8 cellular contexts compared by ENCODE assay signal in genomic region chr18:23503038-23503966, GRCh38. TPM values are rescaled to one million over a fixed set of nuclear protein-coding genes. Genes with fewer than 3 reads are reported as not detected.
DNase-seq lines count a peak whose midpoint lies in the region; ATAC-seq and TF ChIP-seq lines count a peak whose summit lies in the region.

Gene RMC1, plus strand, starts transcription at chr18:23503511. Its CDS starts 108 bp downstream, at chr18:23503619.

- H3K4me3 ChIP-seq in cardiac muscle cell: peak within 1 kb of the TSS; percentile 82
- peak within 1 kb of the TSS; percentile 98 for H3K4me3 ChIP-seq in trophoblast cell (ENCODE audit: low read depth, low read length)
- H3K4me3 ChIP-seq in tibial nerve: peak within 1 kb of the TSS; percentile 66 to 95 (median 82)

- H2AK5ac ChIP-seq in trophoblast cell (ENCODE audit: low read length): peak within 1 kb of the TSS; percentile 49

- peak within 1 kb of the TSS; percentile 81 for H3K4ac ChIP-seq in trophoblast cell (ENCODE audit: low read depth, low read length)

- peak within 1 kb of the TSS; percentile 96 for H2BK120ac ChIP-seq in trophoblast cell (ENCODE audit: insufficient read depth, low read length, poor library complexity)

- peak within 1 kb of the TSS; percentile 83 for H4K91ac ChIP-seq in trophoblast cell (ENCODE audit: low read depth, low read length)

- peaks cover 6% of the 10 kb centered on the region for H3K79me2 ChIP-seq in trophoblast cell (ENCODE audit: control insufficient read depth, insufficient read depth, low read length, poor library complexity)

- no peak within 1 kb of the TSS for H3K23ac ChIP-seq in trophoblast cell (ENCODE audit: low read length)

- H4K8ac ChIP-seq in trophoblast cell (ENCODE audit: low read depth, low read length): peak within 1 kb of the TSS; percentile 100

- peaks cover 8% of the 10 kb centered on the region for H3K79me1 ChIP-seq in trophoblast cell (ENCODE audit: low read length)

- DNase-seq in NCI-H1105 treated with DMSO at 0.1 percent for 48 hours (lab: John Stamatoyannopoulos, UW): peak; percentile 90
- DNase-seq in SW480 (ENCODE audit: low spot score): peak; percentile 87
- DNase-seq in activated naive CD8-positive, alpha-beta T cell treated with anti-CD3 and anti-CD28 coated beads, Interleukin-2, amount 50 U/mL, for 24 hours: peak; percentile 99
- DNase-seq in cardiac muscle cell (ENCODE audit: low read depth in 1 of 2, low spot score in 1 of 2): peak; percentile 96 to 97
- DNase-seq in trophoblast cell: peak; percentile 92 to 96
- DNase-seq in tibial nerve (ENCODE audit: low spot score in 2 of 2): peak; percentile 93

- H3K9me3 ChIP-seq in cardiac muscle cell (ENCODE audit: low read depth) (no peaks in the 10 kb centered on the region), trophoblast cell (ENCODE audit: insufficient read depth, low read depth, low read length) (no peaks in the 10 kb centered on the region), tibial nerve (no peaks in the 10 kb centered on the region)

- TF ChIP-seq CTCF in GM12873 (IDR thresholded peaks at IDR 0.05; ENCODE audit: insufficient read depth, low read depth, low read length, missing control alignments) (peak; percentile 38), cardiac muscle cell (IDR thresholded peaks at IDR 0.05; ENCODE audit: low read depth, low read length) (no peak), tibial nerve (IDR thresholded peaks at IDR 0.05) (peak in 3 of 5 experiments; percentile 10 to 57 (median 19))

- peak within 1 kb of the TSS; percentile 82 for H2BK12ac ChIP-seq in trophoblast cell (ENCODE audit: low read length)

- H3K9me3 Mint-ChIP-seq in activated naive CD8-positive, alpha-beta T cell treated with anti-CD3 and anti-CD28 coated beads, Interleukin-2, amount 50 U/mL, for 24 hours: no peaks in the 10 kb centered on the region

- no peaks in the 10 kb centered on the region for H3K27me3 Mint-ChIP-seq in activated naive CD8-positive, alpha-beta T cell treated with anti-CD3 and anti-CD28 coated beads, Interleukin-2, amount 50 U/mL, for 24 hours

- H4K12ac ChIP-seq in trophoblast cell (ENCODE audit: low read depth, low read length): peak within 1 kb of the TSS; percentile 98

- peaks cover 6% of the 10 kb centered on the region for H3K4me1 ChIP-seq in cardiac muscle cell (ENCODE audit: low read depth)
- peaks cover 0 to 2% of the 10 kb centered on the region in 2 experiments for H3K4me1 ChIP-seq in trophoblast cell (ENCODE audit: control insufficient read depth in 1 of 2, insufficient read depth in 2 of 2, low read length in 2 of 2)
- H3K4me1 ChIP-seq in tibial nerve: peaks cover 0 to 44% (median 21%) of the 10 kb centered on the region in 4 donors

- peaks cover 9% of the 10 kb centered on the region for H3K36me3 Mint-ChIP-seq in activated naive CD8-positive, alpha-beta T cell treated with anti-CD3 and anti-CD28 coated beads, Interleukin-2, amount 50 U/mL, for 24 hours (ENCODE audit: low read depth)

- H3K9ac ChIP-seq in trophoblast cell (ENCODE audit: low read length): peak within 1 kb of the TSS; percentile 94

- H3K18ac ChIP-seq in trophoblast cell (ENCODE audit: low read length): peak within 1 kb of the TSS; percentile 98

- H3K4me1 Mint-ChIP-seq in activated naive CD8-positive, alpha-beta T cell treated with anti-CD3 and anti-CD28 coated beads, Interleukin-2, amount 50 U/mL, for 24 hours: peaks cover 44% of the 10 kb centered on the region

- peak within 1 kb of the TSS; percentile 97 for H2AFZ ChIP-seq in trophoblast cell (ENCODE audit: insufficient read depth, low read length, poor library complexity)

- peak within 1 kb of the TSS; percentile 90 for H3K4me2 ChIP-seq in trophoblast cell (ENCODE audit: low read length)

- H3K27me3 ChIP-seq in cardiac muscle cell (no peaks in the 10 kb centered on the region), trophoblast cell (ENCODE audit: insufficient read depth, low read length) (no peaks in the 10 kb centered on the region), tibial nerve (no peaks in the 10 kb centered on the region)

- WGBS in trophoblast cell (ENCODE audit: extremely low coverage, insufficient coverage, insufficient read length): no CpG with 5 or more reads among the region's 110 CpGs
- WGBS in tibial nerve, 2 donors: 1% methylated on average over 19 to 78 of the region's 110 CpGs

- peak; percentile 48 to 87 for TF ChIP-seq EP300 in tibial nerve (IDR thresholded peaks at IDR 0.05)

- peak; percentile 85 for ATAC-seq in HG02642 (IDR thresholded peaks at IDR 0.05; ENCODE audit: poor library complexity, unreplicated experiment)
- ATAC-seq in activated naive CD8-positive, alpha-beta T cell treated with anti-CD3 and anti-CD28 coated beads, Interleukin-2, amount 50 U/mL, for 24 hours: peak; percentile 89

- peak; percentile 43 to 72 for TF ChIP-seq POLR2A in tibial nerve (IDR thresholded peaks at IDR 0.05)

- peak within 1 kb of the TSS; percentile 93 for H2BK5ac ChIP-seq in trophoblast cell (ENCODE audit: low read depth, low read length, poor library complexity)

- H3K14ac ChIP-seq in trophoblast cell (ENCODE audit: low read length): peak within 1 kb of the TSS; percentile 98

- H3K27ac Mint-ChIP-seq in activated naive CD8-positive, alpha-beta T cell treated with anti-CD3 and anti-CD28 coated beads, Interleukin-2, amount 50 U/mL, for 24 hours: peak within 1 kb of the TSS; percentile 90

- H3K27ac ChIP-seq in cardiac muscle cell (peak within 1 kb of the TSS; percentile 74), trophoblast cell (ENCODE audit: low read depth, low read length) (no peak within 1 kb of the TSS), tibial nerve (peak within 1 kb of the TSS; percentile 85 to 97 (median 94))

- peak within 1 kb of the TSS; percentile 96 for H3K4me3 Mint-ChIP-seq in activated naive CD8-positive, alpha-beta T cell treated with anti-CD3 and anti-CD28 coated beads, Interleukin-2, amount 50 U/mL, for 24 hours

- H3K36me3 ChIP-seq in cardiac muscle cell (no peaks in the 10 kb centered on the region), trophoblast cell (ENCODE audit: control insufficient read depth in 1 of 2, insufficient read depth in 2 of 2, low read length in 2 of 2) (peaks cover 0 to 7% of the 10 kb centered on the region in 2 experiments), tibial nerve (peaks cover 0 to 5% (median 4%) of the 10 kb centered on the region in 3 donors)

RNA-seq across cellular contexts. Expression of gene RMC1, which starts in this region (rescaled TPM):
- total RNA-seq in cardiac muscle cell (10.4 and 13.5 TPM in 2 replicates), tibial nerve (10 to 100 TPM; 17.3 to 32.4 (median 18.3) TPM)
- polyA plus RNA-seq in cardiac muscle cell: 18.3 and 28.0 TPM in 2 replicates
- polyA plus RNA-seq in trophoblast cell (2013): 29.1 and 31.9 TPM in 2 replicates
